ENCODE assay signal across 9 cellular contexts in genomic region chr6:132132911-132133639, GRCh38.
A peak's percentile ranks its signal among the peaks of the same experiment; 100 is the strongest.
DNase-seq lines count a peak whose midpoint lies in the region; ATAC-seq lines count a peak whose summit lies in the region.
"Had no signal": no experiment of that assay in that cellular context is flagged by ENCODE, and none has a peak within 500 bp of the region (broad histone marks: within the 10 kb centered on the region; RNA-seq: fewer than 3 reads in every experiment).

No MANE protein-coding gene starts in this region.

- ATAC-seq in HG02840 (IDR thresholded peaks at IDR 0.05; ENCODE audit: low FRiP score, unreplicated experiment) = no peak

- DNase-seq in Ammon's horn (ENCODE audit: low spot score) = peak; percentile 75
- DNase-seq in RPMI7951 (ENCODE audit: low read depth) = peak; percentile 59
- DNase-seq in fibroblast of gingiva (ENCODE audit: low read depth) = peak; percentile 39
- DNase-seq in non-pigmented ciliary epithelial cell (ENCODE audit: low read depth) = peak; percentile 37
- DNase-seq in NCI-H2227 (lab: John Stamatoyannopoulos, UW; ENCODE audit: unreplicated experiment) = no peak
- no peak for DNase-seq in amniotic stem cell (lab: John Stamatoyannopoulos, UW)
- DNase-seq in NCI-H2029 treated with DMSO at 0.1 percent for 48 hours (lab: John Stamatoyannopoulos, UW) = no peak
- DNase-seq: NCI-H748 treated with DMSO at 0.1 percent for 48 hours had no signal

Comparison
In these comparisons a context has a peak if more than half of its experiments do, and no peak if none do; other contexts are left out.
1. DNase-seq: peak in Ammon's horn (single experiment), RPMI7951 (single experiment), fibroblast of gingiva (single experiment) and non-pigmented ciliary epithelial cell (single experiment); none in NCI-H2227 (single experiment), amniotic stem cell (single experiment) and NCI-H2029 treated with DMSO at 0.1 percent for 48 hours (single experiment).